ENCODE assay signal across 22 cellular contexts in the genomic region with DNA sequence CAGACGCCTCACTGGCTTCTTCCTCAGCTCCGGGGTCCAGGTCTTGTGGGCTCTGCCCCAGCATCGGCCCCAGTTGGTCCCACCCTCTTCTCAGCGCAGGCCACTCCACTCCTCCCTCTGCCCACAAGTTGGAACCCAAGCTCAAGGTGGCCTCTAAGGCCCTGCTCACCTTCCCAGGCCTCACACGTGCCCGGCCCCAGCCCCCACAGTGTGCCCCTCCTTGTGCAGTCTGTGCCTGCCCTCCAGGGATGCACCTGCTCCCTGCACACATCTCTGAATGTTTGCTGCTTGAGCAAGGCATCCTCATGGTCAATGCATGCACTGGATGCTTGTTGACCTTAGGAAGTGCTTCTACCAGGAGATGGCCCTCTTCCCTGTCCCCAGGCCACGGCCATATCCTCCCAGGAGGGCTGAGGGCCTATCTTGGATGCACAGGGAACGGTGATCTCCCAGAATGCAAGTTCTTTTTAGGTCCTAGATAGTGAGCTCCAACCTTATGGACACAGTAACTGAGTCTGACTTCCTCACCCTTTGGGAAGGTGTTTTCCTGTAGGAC. TPM values are rescaled to one million over a fixed set of nuclear protein-coding genes. Genes with fewer than 3 reads are reported as not detected.
DNase-seq lines count a peak whose midpoint lies in the region; ATAC-seq and TF ChIP-seq lines count a peak whose summit lies in the region.
"Had no signal": no experiment of that assay in that cellular context is flagged by ENCODE, and none has a peak within 500 bp of the region (broad histone marks: within the 10 kb centered on the region; RNA-seq: fewer than 3 reads in every experiment).

No MANE protein-coding gene starts in this region.

- peaks cover 12% of the 10 kb centered on the region for H3K4me1 Mint-ChIP-seq in activated CD4-positive, alpha-beta memory T cell treated with anti-CD3 and anti-CD28 coated beads for 36 hours (ENCODE audit: low read depth)
- H3K4me1 Mint-ChIP-seq in activated CD4-positive, alpha-beta memory T cell treated with anti-CD3 and anti-CD28 coated beads, Interleukin-2, amount 10 ng/mL, durations not matched to agents 7 days and 5 days, result peaks cover 16% of the 10 kb centered on the region
- H3K4me1 Mint-ChIP-seq in activated B cell treated with CpG ODN at 0.5 μM for 24 hours, result peaks cover 74% of the 10 kb centered on the region
- H3K4me1 Mint-ChIP-seq in endothelial cell (ENCODE audit: unreplicated experiment), result peaks cover 5% of the 10 kb centered on the region
- H3K4me1 Mint-ChIP-seq: CD8-positive, alpha-beta memory T cell had no signal

- H3K27me3 Mint-ChIP-seq in activated CD4-positive, alpha-beta memory T cell treated with anti-CD3 and anti-CD28 coated beads for 36 hours, result no peaks in the 10 kb centered on the region
- H3K27me3 Mint-ChIP-seq in activated CD4-positive, alpha-beta memory T cell treated with anti-CD3 and anti-CD28 coated beads, Interleukin-2, amount 10 ng/mL, durations not matched to agents 7 days and 5 days, result peaks cover 2% of the 10 kb centered on the region
- H3K27me3 Mint-ChIP-seq in activated B cell treated with CpG ODN at 0.5 μM for 24 hours, result no peaks in the 10 kb centered on the region
- H3K27me3 Mint-ChIP-seq in endothelial cell (ENCODE audit: unreplicated experiment), result peaks cover 13% of the 10 kb centered on the region

- H3K27me3 ChIP-seq in thymus (ENCODE audit: control insufficient read depth, insufficient read depth), result no peaks in the 10 kb centered on the region
- H3K27me3 ChIP-seq: colonic mucosa, foreskin keratinocyte, left lung, transverse colon had no signal

- no peak overlapping the region for H3K4me3 ChIP-seq in thymus (ENCODE audit: low read length)
- H3K4me3 ChIP-seq: A549, colonic mucosa, GM23338, left lung, transverse colon had no signal

- H3K9me3 Mint-ChIP-seq in activated CD4-positive, alpha-beta memory T cell treated with anti-CD3 and anti-CD28 coated beads for 36 hours, result no peaks in the 10 kb centered on the region
- no peaks in the 10 kb centered on the region for H3K9me3 Mint-ChIP-seq in activated CD4-positive, alpha-beta memory T cell treated with anti-CD3 and anti-CD28 coated beads, Interleukin-2, amount 10 ng/mL, durations not matched to agents 7 days and 5 days
- H3K9me3 Mint-ChIP-seq in activated B cell treated with CpG ODN at 0.5 μM for 24 hours, result no peaks in the 10 kb centered on the region
- H3K9me3 Mint-ChIP-seq in endothelial cell (ENCODE audit: unreplicated experiment), result no peaks in the 10 kb centered on the region
- H3K9me3 Mint-ChIP-seq: CD8-positive, alpha-beta memory T cell; GM23338 had no signal

- H3K4me3 Mint-ChIP-seq in activated CD4-positive, alpha-beta memory T cell treated with anti-CD3 and anti-CD28 coated beads for 36 hours, result no peak overlapping the region
- no peak overlapping the region for H3K4me3 Mint-ChIP-seq in activated CD4-positive, alpha-beta memory T cell treated with anti-CD3 and anti-CD28 coated beads, Interleukin-2, amount 10 ng/mL, durations not matched to agents 7 days and 5 days
- H3K4me3 Mint-ChIP-seq in activated B cell treated with CpG ODN at 0.5 μM for 24 hours (no peak overlapping the region), endothelial cell (ENCODE audit: unreplicated experiment) (no peak overlapping the region)
- H3K4me3 Mint-ChIP-seq: CD8-positive, alpha-beta memory T cell; GM23338 had no signal

- no peaks in the 10 kb centered on the region for H3K36me3 ChIP-seq in thymus (ENCODE audit: control insufficient read depth, insufficient read depth)
- H3K36me3 ChIP-seq: colonic mucosa, left lung, transverse colon had no signal

- no peak for ATAC-seq in activated B cell treated with CpG ODN at 0.5 μM for 24 hours (ENCODE audit: low read depth)
- ATAC-seq: foreskin keratinocyte, GM23338, left lung had no signal

- intact Hi-C loops in activated CD4-positive, alpha-beta memory T cell treated with anti-CD3 and anti-CD28 coated beads for 36 hours (cut with micrococcal nuclease), result no loop called here
- intact Hi-C loops in activated B cell treated with CpG ODN at 0.5 μM for 24 hours (cut with micrococcal nuclease), result loop anchor here (2.0 kb wide), 2 partner anchors 26 to 50 kb away; a partner anchor contains a TSS

- 63% methylated on average over 8 of the region's 8 CpGs for WGBS in thymus

- DNase-seq in activated CD4-positive, alpha-beta memory T cell treated with anti-CD3 and anti-CD28 coated beads for 36 hours, result no peak
- DNase-seq in activated CD4-positive, alpha-beta memory T cell treated with anti-CD3 and anti-CD28 coated beads, Interleukin-2, amount 10 ng/mL, durations not matched to agents 7 days and 5 days, result no peak
- DNase-seq in activated B cell treated with CpG ODN at 0.5 μM for 24 hours, result no peak
- DNase-seq in endothelial cell (ENCODE audit: low spot score), result no peak
- no peak for DNase-seq in C1 segment of cervical spinal cord (lab: John Stamatoyannopoulos, UW)
- DNase-seq: activated gamma-delta T cell; CD8-positive, alpha-beta memory T cell; colonic mucosa; foreskin keratinocyte; NCI-H1930; NCI-H510A; OCI-M1; stimulated activated CD4-positive, alpha-beta T cell treated with anti-CD3 and anti-CD28 coated beads, Interleukin-4, amount 100 ng/mL, for 4 hours had no signal

- POLR2A ChIA-PET in activated CD4-positive, alpha-beta memory T cell treated with anti-CD3 and anti-CD28 coated beads for 36 hours (lab: Charles Lee), result interaction anchor here (1.0 kb wide), 1 partner anchor 14 kb away, joined by 3 read pairs; no protein-coding TSS in a partner anchor
- POLR2A ChIA-PET in activated CD4-positive, alpha-beta memory T cell treated with anti-CD3 and anti-CD28 coated beads, Interleukin-2, amount 10 ng/mL, durations not matched to agents 7 days and 5 days (lab: Charles Lee), result interaction anchor here (1.5 kb wide), 1 partner anchor 51 kb away, joined by 3 read pairs; no protein-coding TSS in a partner anchor
- POLR2A ChIA-PET in activated B cell treated with CpG ODN at 0.5 μM for 24 hours (lab: Charles Lee), result interaction anchor here (1.2 to 2.4 kb wide), 4 partner anchors 9 to 37 kb away, joined by 3 to 20 read pairs (median 5); a partner anchor contains a TSS

- peak overlapping the region; percentile 96 for H3K27ac ChIP-seq in thymus (ENCODE audit: low read depth)
- H3K27ac ChIP-seq: A549, colonic mucosa, foreskin keratinocyte, left lung, parathyroid adenoma, transverse colon had no signal

- no peaks in the 10 kb centered on the region for H3K36me3 Mint-ChIP-seq in activated CD4-positive, alpha-beta memory T cell treated with anti-CD3 and anti-CD28 coated beads for 36 hours
- H3K36me3 Mint-ChIP-seq in activated CD4-positive, alpha-beta memory T cell treated with anti-CD3 and anti-CD28 coated beads, Interleukin-2, amount 10 ng/mL, durations not matched to agents 7 days and 5 days (ENCODE audit: low read depth), result no peaks in the 10 kb centered on the region
- H3K36me3 Mint-ChIP-seq in activated B cell treated with CpG ODN at 0.5 μM for 24 hours (ENCODE audit: low read depth) (no peaks in the 10 kb centered on the region), endothelial cell (ENCODE audit: low read depth, unreplicated experiment) (no peaks in the 10 kb centered on the region)
- H3K36me3 Mint-ChIP-seq: CD8-positive, alpha-beta memory T cell had no signal

- peaks cover 80% of the 10 kb centered on the region for H3K4me1 ChIP-seq in thymus (ENCODE audit: control insufficient read depth, insufficient read depth, low read length)
- H3K4me1 ChIP-seq: colonic mucosa, foreskin keratinocyte, parathyroid adenoma had no signal

- TF ChIP-seq CTCF in activated B cell treated with CpG ODN at 0.5 μM for 24 hours (IDR thresholded peaks at IDR 0.05), result no peak
- TF ChIP-seq CTCF in endothelial cell (IDR thresholded peaks at IDR 0.05; ENCODE audit: unreplicated experiment), result no peak

- no peaks in the 10 kb centered on the region for H3K9me3 ChIP-seq in thymus (ENCODE audit: control insufficient read depth)
- H3K9me3 ChIP-seq: A549, colonic mucosa, left lung, transverse colon had no signal

- peak overlapping the region; percentile 12 for H3K27ac Mint-ChIP-seq in activated CD4-positive, alpha-beta memory T cell treated with anti-CD3 and anti-CD28 coated beads for 36 hours
- H3K27ac Mint-ChIP-seq in activated CD4-positive, alpha-beta memory T cell treated with anti-CD3 and anti-CD28 coated beads, Interleukin-2, amount 10 ng/mL, durations not matched to agents 7 days and 5 days, result no peak overlapping the region
- H3K27ac Mint-ChIP-seq in activated B cell treated with CpG ODN at 0.5 μM for 24 hours, result peak overlapping the region; percentile 91
- H3K27ac Mint-ChIP-seq in endothelial cell (ENCODE audit: unreplicated experiment), result no peak overlapping the region
- H3K27ac Mint-ChIP-seq: CD8-positive, alpha-beta memory T cell; GM23338 had no signal

- CTCF ChIA-PET in activated CD4-positive, alpha-beta memory T cell treated with anti-CD3 and anti-CD28 coated beads for 36 hours (lab: Charles Lee), result no interaction called here
- CTCF ChIA-PET in activated CD4-positive, alpha-beta memory T cell treated with anti-CD3 and anti-CD28 coated beads, Interleukin-2, amount 10 ng/mL, durations not matched to agents 7 days and 5 days (lab: Charles Lee), result interaction anchor here (1.5 kb wide), 1 partner anchor 11 kb away, joined by 5 read pairs; no protein-coding TSS in a partner anchor
- CTCF ChIA-PET in activated B cell treated with CpG ODN at 0.5 μM for 24 hours (lab: Charles Lee), result no interaction called here

RNA-seq across cellular contexts. Expression of a gene that starts 7.7 kb away (rescaled TPM):
- total RNA-seq in activated CD4-positive, alpha-beta memory T cell treated with anti-CD3 and anti-CD28 coated beads for 36 hours, result 1 to 10 TPM; 5.5 to 6.6 TPM
- total RNA-seq in activated CD4-positive, alpha-beta memory T cell treated with anti-CD3 and anti-CD28 coated beads, Interleukin-2, amount 10 ng/mL, durations not matched to agents 7 days and 5 days, result under 1 TPM; 0.30 to 0.38 TPM
- total RNA-seq in activated B cell treated with CpG ODN at 0.5 μM for 24 hours (17.4 and 21.7 TPM in 2 replicates), endothelial cell (ENCODE audit: unreplicated experiment) (22.2 TPM)
- polyA plus RNA-seq in thymus, result 126 TPM
- total RNA-seq: MCF 10A, SK-MEL-5 had no signal
- polyA plus RNA-seq: A549 had no signal

RNA-seq across cellular contexts. Expression of a gene that starts 14.1 kb away (rescaled TPM):
- 10 to 100 TPM; 32.5 to 32.7 TPM for total RNA-seq in activated CD4-positive, alpha-beta memory T cell treated with anti-CD3 and anti-CD28 coated beads for 36 hours
- total RNA-seq in activated CD4-positive, alpha-beta memory T cell treated with anti-CD3 and anti-CD28 coated beads, Interleukin-2, amount 10 ng/mL, durations not matched to agents 7 days and 5 days, result 10 to 100 TPM; 29.4 to 30.7 TPM
- 53.0 and 69.7 TPM in 2 replicates for total RNA-seq in activated B cell treated with CpG ODN at 0.5 μM for 24 hours
- 38.6 TPM for polyA plus RNA-seq in thymus
- 16.9 TPM for total RNA-seq in endothelial cell (ENCODE audit: unreplicated experiment)

RNA-seq across cellular contexts. Expression of a gene that starts 26.9 kb away (rescaled TPM):
- total RNA-seq in activated CD4-positive, alpha-beta memory T cell treated with anti-CD3 and anti-CD28 coated beads for 36 hours, result 100 to 1,000 TPM; 189 to 212 TPM
- total RNA-seq in activated CD4-positive, alpha-beta memory T cell treated with anti-CD3 and anti-CD28 coated beads, Interleukin-2, amount 10 ng/mL, durations not matched to agents 7 days and 5 days, result 10 to 100 TPM; 82.3 to 84.6 TPM
- total RNA-seq in activated B cell treated with CpG ODN at 0.5 μM for 24 hours (146 and 147 TPM in 2 replicates), endothelial cell (ENCODE audit: unreplicated experiment) (39.9 TPM)
- polyA plus RNA-seq in thymus, result 44.0 TPM

RNA-seq across cellular contexts. Expression of a gene that starts 31.0 kb away (rescaled TPM):
- under 1 TPM; 0.26 to 0.27 TPM for total RNA-seq in activated CD4-positive, alpha-beta memory T cell treated with anti-CD3 and anti-CD28 coated beads for 36 hours
- under 1 TPM in 1 of 2 experiments, not detected in 1; 0.43 TPM for total RNA-seq in activated CD4-positive, alpha-beta memory T cell treated with anti-CD3 and anti-CD28 coated beads, Interleukin-2, amount 10 ng/mL, durations not matched to agents 7 days and 5 days
- total RNA-seq in activated B cell treated with CpG ODN at 0.5 μM for 24 hours (1.1 and 1.2 TPM in 2 replicates), endothelial cell (ENCODE audit: unreplicated experiment) (not detected)
- polyA plus RNA-seq in thymus, result 5.7 TPM
- total RNA-seq: endothelial cell of umbilical vein, MCF 10A, SK-MEL-5 had no signal
- polyA plus RNA-seq: A549; CD8-positive, alpha-beta memory T cell had no signal

RNA-seq across cellular contexts. Expression of a gene that starts 44.7 kb away (rescaled TPM):
- not detected for total RNA-seq in activated CD4-positive, alpha-beta memory T cell treated with anti-CD3 and anti-CD28 coated beads for 36 hours
- total RNA-seq in activated CD4-positive, alpha-beta memory T cell treated with anti-CD3 and anti-CD28 coated beads, Interleukin-2, amount 10 ng/mL, durations not matched to agents 7 days and 5 days, result not detected
- total RNA-seq in activated B cell treated with CpG ODN at 0.5 μM for 24 hours, result not detected in 2 replicates
- 0.73 TPM for polyA plus RNA-seq in thymus
- 0.82 TPM for total RNA-seq in endothelial cell (ENCODE audit: unreplicated experiment)
- total RNA-seq: CD8-positive, alpha-beta memory T cell; endothelial cell of umbilical vein; foreskin keratinocyte; GM23338; MCF 10A; SK-MEL-5; transverse colon had no signal
- polyA plus RNA-seq: A549; CD8-positive, alpha-beta memory T cell; endothelial cell of umbilical vein; foreskin keratinocyte had no signal

Comparison
In these comparisons a context has a peak if more than half of its experiments do, and no peak if none do; other contexts are left out.
1. H3K27ac Mint-ChIP-seq: peak in activated CD4-positive, alpha-beta memory T cell treated with anti-CD3 and anti-CD28 coated beads for 36 hours (single experiment) and activated B cell treated with CpG ODN at 0.5 μM for 24 hours (single experiment); none in activated CD4-positive, alpha-beta memory T cell treated with anti-CD3 and anti-CD28 coated beads, Interleukin-2, amount 10 ng/mL, durations not matched to agents 7 days and 5 days (single experiment) and endothelial cell (single experiment).
2. RNA of a gene that starts 7.7 kb away (total RNA-seq): 22.2 TPM in endothelial cell (single experiment), 17.4 to 21.7 TPM in activated B cell treated with CpG ODN at 0.5 μM for 24 hours and 5.5 to 6.6 TPM in activated CD4-positive, alpha-beta memory T cell treated with anti-CD3 and anti-CD28 coated beads for 36 hours; 0.30 to 0.38 TPM in activated CD4-positive, alpha-beta memory T cell treated with anti-CD3 and anti-CD28 coated beads, Interleukin-2, amount 10 ng/mL, durations not matched to agents 7 days and 5 days; every median in the first group is over 4 times any median in the second.